14 cellular contexts compared by ENCODE assay signal in genomic region chr21:38488640-38489282, GRCh38. TPM values are rescaled to one million over a fixed set of nuclear protein-coding genes. Genes with fewer than 3 reads are reported as not detected.
DNase-seq lines count a peak whose midpoint lies in the region; ATAC-seq, FAIRE-seq and TF ChIP-seq lines count a peak whose summit lies in the region.
"Had no signal": no experiment of that assay in that cellular context is flagged by ENCODE, and none has a peak within 500 bp of the region (broad histone marks: within the 10 kb centered on the region; RNA-seq: fewer than 3 reads in every experiment).

No MANE protein-coding gene starts in this region.

- no peak for TF ChIP-seq EP300 in H1 (IDR thresholded peaks at IDR 0.05; ENCODE audit: borderline replicate concordance in 1 of 2, low read depth in 2 of 2, low read length in 2 of 2)

- no peak for TF ChIP-seq POLR2A in H1 (IDR thresholded peaks at IDR 0.05; ENCODE audit: control extremely low read depth in 1 of 2, low read depth in 2 of 2, low read length in 2 of 2)
- TF ChIP-seq POLR2A in GM18505 (IDR thresholded peaks at IDR 0.05; ENCODE audit: borderline replicate concordance, extremely low read depth, insufficient read depth, insufficient read length), result no peak

- H2AFZ ChIP-seq in PC-3 (ENCODE audit: low read length), result no peak overlapping the region
- no peak overlapping the region for H2AFZ ChIP-seq in H1 (ENCODE audit: low read length)

- H3K36me3 ChIP-seq in PC-3 (ENCODE audit: low read depth, low read length) (no peaks in the 10 kb centered on the region), H1 (ENCODE audit: control insufficient read depth in 2 of 4, insufficient read depth in 4 of 4, low read length in 3 of 4) (no peaks in the 10 kb centered on the region), mucosa of rectum (ENCODE audit: control insufficient read depth in 2 of 2, insufficient read depth in 2 of 2, low read length in 2 of 2) (no peaks in the 10 kb centered on the region)

- H3K9ac ChIP-seq in PC-3 (ENCODE audit: low read length) (peak overlapping the region; percentile 17; the same call in 1 of the 2 replicates), H1 (replicated peaks in 1 of 4; ENCODE audit: extremely low read depth in 1 of 4, low read depth in 3 of 4, low read length in 3 of 4) (no peak overlapping the region), mucosa of rectum (ENCODE audit: low read depth in 1 of 2, low read length in 2 of 2) (no peak overlapping the region)

- H3K36me3 Mint-ChIP-seq in stimulated activated effector memory CD8-positive, alpha-beta T cell treated with anti-CD3 and anti-CD28 coated beads, Interleukin-12 subunit alpha, Interleukin-12 subunit beta, amount 100 ng/mL, for 72 hours, result no peaks in the 10 kb centered on the region

- no peaks in the 10 kb centered on the region for H3K9me3 Mint-ChIP-seq in stimulated activated effector memory CD8-positive, alpha-beta T cell treated with anti-CD3 and anti-CD28 coated beads, Interleukin-12 subunit alpha, Interleukin-12 subunit beta, amount 100 ng/mL, for 72 hours
- H3K9me3 Mint-ChIP-seq: stimulated activated naive CD8-positive, alpha-beta T cell treated with anti-CD3 and anti-CD28 coated beads, Interleukin-15, amount 100 ng/mL, for 72 hours had no signal

- H3K9me3 ChIP-seq in PC-3 (ENCODE audit: low read length), result no peaks in the 10 kb centered on the region
- no peaks in the 10 kb centered on the region for H3K9me3 ChIP-seq in H1 (ENCODE audit: insufficient read depth in 2 of 2, low read depth in 1 of 2, low read length in 1 of 2)
- H3K9me3 ChIP-seq in mucosa of rectum (ENCODE audit: control insufficient read depth in 2 of 2, low read length in 2 of 2), result no peaks in the 10 kb centered on the region

- H2BK15ac ChIP-seq in H1 (ENCODE audit: low read length), result no peak overlapping the region

- no peak overlapping the region for H2BK12ac ChIP-seq in H1 (ENCODE audit: low read depth, low read length)

- no peaks in the 10 kb centered on the region for H3K9me2 ChIP-seq in PC-3 (replicated peaks; ENCODE audit: low read length)

- no peaks in the 10 kb centered on the region for H4K20me1 ChIP-seq in PC-3 (ENCODE audit: low read length)
- no peaks in the 10 kb centered on the region for H4K20me1 ChIP-seq in H1 (replicated peaks in 1 of 2; ENCODE audit: control insufficient read depth in 1 of 2, insufficient read depth in 2 of 2, low read length in 2 of 2)

- no peaks in the 10 kb centered on the region for H3K79me1 ChIP-seq in H1 (ENCODE audit: low read depth, low read length)

- no peak overlapping the region for H2BK20ac ChIP-seq in H1 (ENCODE audit: low read length)

- H3K79me2 ChIP-seq in PC-3 (ENCODE audit: low read length), result no peaks in the 10 kb centered on the region
- no peaks in the 10 kb centered on the region for H3K79me2 ChIP-seq in H1 (ENCODE audit: control insufficient read depth in 1 of 2, insufficient read depth in 2 of 2, low read length in 2 of 2)

- no peaks in the 10 kb centered on the region for H3K4me1 Mint-ChIP-seq in stimulated activated effector memory CD8-positive, alpha-beta T cell treated with anti-CD3 and anti-CD28 coated beads, Interleukin-12 subunit alpha, Interleukin-12 subunit beta, amount 100 ng/mL, for 72 hours
- H3K4me1 Mint-ChIP-seq: stimulated activated naive CD8-positive, alpha-beta T cell treated with anti-CD3 and anti-CD28 coated beads, Interleukin-15, amount 100 ng/mL, for 72 hours had no signal

- FAIRE-seq in H1 (lab: Jason Lieb, UNC), result no peak
- FAIRE-seq: GM12892 had no signal

- no peak overlapping the region for H3K4me3 Mint-ChIP-seq in stimulated activated effector memory CD8-positive, alpha-beta T cell treated with anti-CD3 and anti-CD28 coated beads, Interleukin-12 subunit alpha, Interleukin-12 subunit beta, amount 100 ng/mL, for 72 hours
- H3K4me3 Mint-ChIP-seq: stimulated activated naive CD8-positive, alpha-beta T cell treated with anti-CD3 and anti-CD28 coated beads, Interleukin-15, amount 100 ng/mL, for 72 hours had no signal

- BruUV-seq in PC-3 (replicated peaks; lab: Mats Ljungman, UMichigan), result no TSS peak

- H3K14ac ChIP-seq in H1 (ENCODE audit: insufficient read length), result no peak overlapping the region

- H3F3A ChIP-seq in PC-3 (ENCODE audit: low read length, unreplicated experiment), result peaks cover 4% of the 10 kb centered on the region

- DNase-seq in DMS153 treated with DMSO at 0.1 percent for 48 hours (lab: John Stamatoyannopoulos, UW; ENCODE audit: unreplicated experiment) (peak; percentile 21), PC-3 (peak; percentile 51), H1 (ENCODE audit: low read depth in 1 of 2, low spot score in 2 of 2) (no peak), A172 (ENCODE audit: low spot score) (no peak), cortex of kidney (lab: John Stamatoyannopoulos, UW) (no peak)
- no peak for DNase-seq in stimulated activated effector memory CD8-positive, alpha-beta T cell treated with anti-CD3 and anti-CD28 coated beads, Interleukin-12 subunit alpha, Interleukin-12 subunit beta, amount 100 ng/mL, for 72 hours (ENCODE audit: low spot score in 2 of 2)
- DNase-seq: activated naive CD4-positive, alpha-beta T cell treated with anti-CD3 and anti-CD28 coated beads, Interleukin-2, amount 50 U/mL, for 16 hours; AML-193; caudate nucleus; RPMI8226; stimulated activated naive CD8-positive, alpha-beta T cell treated with anti-CD3 and anti-CD28 coated beads, Interleukin-15, amount 100 ng/mL, for 72 hours had no signal

- 76% methylated on average over 11 of the region's 11 CpGs; no CpG with 5 or more reads in 1 of the 2 experiments for WGBS in H1 (ENCODE audit: extremely low coverage in 1 of 2, insufficient coverage in 1 of 2, insufficient read length in 1 of 2, insufficient replicate concordance in 2 of 2, low coverage in 1 of 2, low lambda C conversion rate in 2 of 2, missing lambda C conversion rate in 1 of 2), 2 experiments

- TF ChIP-seq RAD21 in H1 (IDR thresholded peaks at IDR 0.05 in 1 of 2, conservative IDR thresholded peaks at IDR 0.05 in 1 of 2; ENCODE audit: low read depth in 2 of 2, low read length in 2 of 2), result no peak

- H2BK120ac ChIP-seq in H1 (replicated peaks; ENCODE audit: low read depth, low read length), result peak overlapping the region; percentile 91

- TF ChIP-seq CTCF in PC-3 (conservative IDR thresholded peaks at IDR 0.05; ENCODE audit: low read depth, low read length) (no peak), H1 (IDR thresholded peaks at IDR 0.05; ENCODE audit: control extremely low read depth in 1 of 3, insufficient read depth in 1 of 3, low read depth in 1 of 3, low read length in 3 of 3) (no peak)

- H3K4me1 ChIP-seq in PC-3 (ENCODE audit: insufficient read depth, low read length) (peaks cover 46% of the 10 kb centered on the region), H1 (replicated peaks in 1 of 4; ENCODE audit: control insufficient read depth in 3 of 4, insufficient read depth in 4 of 4, low read length in 3 of 4) (peaks cover 0 to 14% (median 7%) of the 10 kb centered on the region in 4 experiments), mucosa of rectum (ENCODE audit: control insufficient read depth in 2 of 2, insufficient read depth in 2 of 2, low read length in 2 of 2) (peaks cover 14 to 21% of the 10 kb centered on the region in 2 donors)

- H2AK5ac ChIP-seq in H1 (ENCODE audit: low read depth, low read length), result no peak overlapping the region

- peak overlapping the region; percentile 6; the same call in 1 of the 2 replicates for H3K4me3 ChIP-seq in PC-3 (ENCODE audit: low read length)
- H3K4me3 ChIP-seq in H1 (ENCODE audit: extremely low read depth in 1 of 4, insufficient read depth in 2 of 4, low read depth in 3 of 4, low read length in 4 of 4), result no peak overlapping the region
- H3K4me3 ChIP-seq in mucosa of rectum (ENCODE audit: low read length in 2 of 2), result no peak overlapping the region

- H3K23me2 ChIP-seq in H1 (ENCODE audit: low read depth, low read length), result no peaks in the 10 kb centered on the region

- CTCF ChIA-PET in PC-3 (lab: Charles Lee) (no interaction called here), H1 (lab: Charles Lee; ENCODE audit: partially characterized antibody) (no interaction called here)

- POLR2A ChIA-PET in PC-3 (lab: Charles Lee; ENCODE audit: unreplicated experiment) (no interaction called here), H1 (lab: Charles Lee; ENCODE audit: partially characterized antibody) (interaction anchor here (1.3 kb wide), 1 partner anchor 16 kb away, joined by 3 read pairs; no protein-coding TSS in a partner anchor)

- ATAC-seq in PC-3 (no peak), GM18505 (IDR thresholded peaks at IDR 0.05; ENCODE audit: unreplicated experiment) (no peak)
- ATAC-seq in stimulated activated effector memory CD8-positive, alpha-beta T cell treated with anti-CD3 and anti-CD28 coated beads, Interleukin-12 subunit alpha, Interleukin-12 subunit beta, amount 100 ng/mL, for 72 hours, result no peak
- ATAC-seq: stimulated activated naive CD8-positive, alpha-beta T cell treated with anti-CD3 and anti-CD28 coated beads, Interleukin-15, amount 100 ng/mL, for 72 hours had no signal

- no peak overlapping the region for H3K18ac ChIP-seq in H1 (ENCODE audit: extremely low read depth, low read length)

- H3K4me2 ChIP-seq in PC-3 (ENCODE audit: low read length) (peak overlapping the region; percentile 59), H1 (ENCODE audit: insufficient read depth in 1 of 2, low read depth in 2 of 2, low read length in 2 of 2) (no peak overlapping the region)

- H3K27ac ChIP-seq in PC-3 (ENCODE audit: low read length), result peak overlapping the region; percentile 73
- no peak overlapping the region for H3K27ac ChIP-seq in H1 (ENCODE audit: low read depth, low read length)
- peak overlapping the region; percentile 25 to 73 for H3K27ac ChIP-seq in mucosa of rectum (ENCODE audit: low read depth in 2 of 2, low read length in 2 of 2)

- no peak overlapping the region for H4K5ac ChIP-seq in H1 (ENCODE audit: insufficient read length, low read depth, low read length)

- H4K8ac ChIP-seq in H1 (ENCODE audit: extremely low read depth, insufficient read depth, low read length), result no peak overlapping the region

- 0 out of 2 replicates have a peak overlapping the region, but pooled peaks have one; percentile 61 for H2BK5ac ChIP-seq in H1 (ENCODE audit: low read depth, low read length)

- no peak overlapping the region for H3K4ac ChIP-seq in H1 (replicated peaks; ENCODE audit: insufficient read length, low read depth, low read length)

- H4K91ac ChIP-seq in H1 (replicated peaks; ENCODE audit: insufficient read length, low read length), result peak overlapping the region; percentile 86

- no peaks in the 10 kb centered on the region for H3K27me3 ChIP-seq in PC-3 (ENCODE audit: low read length)
- no peaks in the 10 kb centered on the region for H3K27me3 ChIP-seq in H1 (replicated peaks in 1 of 4; ENCODE audit: control insufficient read depth in 3 of 4, extremely low read depth in 1 of 4, insufficient read depth in 3 of 4, low read length in 3 of 4)
- H3K27me3 ChIP-seq in mucosa of rectum (ENCODE audit: control insufficient read depth in 2 of 2, insufficient read depth in 2 of 2, low read length in 2 of 2), result peaks cover 0 to 2% of the 10 kb centered on the region in 2 donors

- intact Hi-C loops in PC-3 (cut with micrococcal nuclease), result no loop called here

- H3K56ac ChIP-seq in H1 (replicated peaks; ENCODE audit: insufficient read length, low read depth, low read length), result no peak overlapping the region

- no peak overlapping the region for H3K27ac Mint-ChIP-seq in stimulated activated effector memory CD8-positive, alpha-beta T cell treated with anti-CD3 and anti-CD28 coated beads, Interleukin-12 subunit alpha, Interleukin-12 subunit beta, amount 100 ng/mL, for 72 hours
- H3K27ac Mint-ChIP-seq: stimulated activated naive CD8-positive, alpha-beta T cell treated with anti-CD3 and anti-CD28 coated beads, Interleukin-15, amount 100 ng/mL, for 72 hours had no signal

- H3K23ac ChIP-seq in H1 (ENCODE audit: insufficient read length), result no peak overlapping the region

RNA-seq across cellular contexts. Expression of gene ERG, which starts 9.5 kb away (rescaled TPM):
- not detected in 2 replicates for total RNA-seq in PC-3 (2014; rRNA removed)
- 3.0 and 3.1 TPM in 2 replicates for total RNA-seq in H1 (2021; fragmentation: NEBNext Ultra II Directional; extraction: Animal tissue kit (Norgen Biotek cat#: 25700))
- polyA plus RNA-seq in H1 (2011; rRNA removed), result 1.0 and 1.1 TPM in 2 replicates
- 0.71 TPM for polyA plus RNA-seq in H1 (2011; cell fraction: cytosol; rRNA removed)
- 2.3 TPM for polyA plus RNA-seq in H1 (2011; cell fraction: nucleus; rRNA removed)
- polyA plus RNA-seq in H1 (2012, experiment 1 of 2), result 1.1 to 1.7 TPM (median 1.4 TPM) in 4 replicates
- polyA plus RNA-seq in H1 (2012, experiment 2 of 2), result 0.35 TPM
- polyA plus RNA-seq in H1 (2013, experiment 1 of 2), result 2.5 TPM
- polyA plus RNA-seq in H1 (2013, experiment 2 of 2), result 2.3 TPM
- polyA minus RNA-seq in H1 (2011; rRNA and poly(A)+ RNA removed), result 1.1 and 5.0 TPM in 2 replicates
- 0.37 TPM for polyA minus RNA-seq in H1 (2011; cell fraction: cytosol; rRNA and poly(A)+ RNA removed)
- polyA minus RNA-seq in H1 (2011; cell fraction: nucleus; rRNA and poly(A)+ RNA removed), result 0.70 TPM
- total RNA-seq in A172 (2014; rRNA removed; shearing (Covaris generic)), result 0.05 TPM in 1 of 2 replicates, not detected in the other

Comparison
In these comparisons a context has a peak if more than half of its experiments do, and no peak if none do; other contexts are left out.
1. DNase-seq: peak in DMS153 treated with DMSO at 0.1 percent for 48 hours (single experiment) and PC-3 (single experiment); none in H1 (0 of 2), A172 (single experiment), stimulated activated effector memory CD8-positive, alpha-beta T cell treated with anti-CD3 and anti-CD28 coated beads, Interleukin-12 subunit alpha, Interleukin-12 subunit beta, amount 100 ng/mL, for 72 hours (0 of 2) and cortex of kidney (single experiment).